ENCODE assay signal across 8 cellular contexts in the genomic region with DNA sequence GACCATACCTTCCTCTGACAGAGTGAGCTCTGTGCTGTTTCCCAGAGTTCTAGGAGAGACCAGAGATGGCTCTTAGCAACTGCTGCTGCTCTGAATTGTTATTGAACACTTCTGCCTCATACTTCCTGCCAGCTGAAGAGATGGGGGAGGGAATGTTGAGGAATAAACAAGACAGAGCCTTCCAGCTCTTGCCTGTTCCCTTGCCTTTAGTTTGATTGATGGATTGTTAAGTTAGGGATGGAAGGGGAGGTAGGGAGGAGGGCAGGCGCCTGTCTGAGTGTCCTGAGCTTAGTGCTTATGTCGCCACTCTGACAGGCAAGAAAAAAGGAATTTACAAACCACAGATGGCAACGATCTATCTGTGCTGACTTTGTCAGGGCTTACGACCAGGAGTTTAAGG. TPM values are rescaled to one million over a fixed set of nuclear protein-coding genes. Genes with fewer than 3 reads are reported as not detected.
DNase-seq lines count a peak whose midpoint lies in the region; ATAC-seq and TF ChIP-seq lines count a peak whose summit lies in the region.

No MANE protein-coding gene starts in this region.

- DNase-seq in MCF 10A (ENCODE audit: unreplicated experiment) (no peak), mammary epithelial cell (no peak), upper lobe of right lung (no peak), tibial artery (no peak), retina (no peak), OCI-M1 (lab: John Stamatoyannopoulos, UW) (no peak)
- no peak for DNase-seq in activated naive CD4-positive, alpha-beta T cell treated with anti-CD3 and anti-CD28 coated beads, Interleukin-2, amount 50 U/mL, for 72 hours (ENCODE audit: low spot score in 2 of 2)

- no peak overlapping the region for H3K4me2 ChIP-seq in mammary epithelial cell (ENCODE audit: insufficient read depth, low read depth, low read length)

- no peak for TF ChIP-seq CTCF in MCF 10A (IDR thresholded peaks at IDR 0.05; ENCODE audit: unreplicated experiment)
- no peak for TF ChIP-seq CTCF in mammary epithelial cell (conservative IDR thresholded peaks at IDR 0.05 in 1 of 2, IDR thresholded peaks at IDR 0.05 in 1 of 2; ENCODE audit: extremely low read depth in 1 of 2, insufficient read depth in 1 of 2, low read depth in 1 of 2, low read length in 2 of 2)
- no peak for TF ChIP-seq CTCF in upper lobe of right lung (IDR thresholded peaks at IDR 0.05)
- TF ChIP-seq CTCF in tibial artery (IDR thresholded peaks at IDR 0.05) = no peak

- H3K27ac ChIP-seq in mammary epithelial cell (ENCODE audit: insufficient read depth, low read depth, low read length) = no peak overlapping the region
- H3K27ac ChIP-seq in layer of hippocampus (ENCODE audit: low read depth, low read length) = peak overlapping the region; percentile 64
- H3K27ac ChIP-seq in upper lobe of right lung = peak overlapping the region; percentile 59
- H3K27ac ChIP-seq in tibial artery = no peak overlapping the region

- WGBS in mammary epithelial cell (ENCODE audit: low coverage, missing lambda C conversion rate) = 69% methylated on average over 4 of the region's 4 CpGs

- in situ Hi-C loops in mammary epithelial cell (cut with MboI; ENCODE audit: low sequenced_read_pairs in 2 of 2) = no loop called here

- intact Hi-C loops in MCF 10A (cut with micrococcal nuclease) (no loop called here), mammary epithelial cell (cut with micrococcal nuclease) (no loop called here), upper lobe of right lung (cut with DNase I) (no loop called here), tibial artery (cut with DNase I; ENCODE audit: low total_unique reads) (no loop called here)

- no peaks in the 10 kb centered on the region for H4K20me1 ChIP-seq in mammary epithelial cell (ENCODE audit: insufficient read depth, low read length)

- no peak overlapping the region for H2AFZ ChIP-seq in mammary epithelial cell (ENCODE audit: low read depth, low read length)

- H3K4me1 ChIP-seq in mammary epithelial cell (ENCODE audit: insufficient read depth, low read length) (peaks cover 6% of the 10 kb centered on the region), upper lobe of right lung (peaks cover 53% of the 10 kb centered on the region), tibial artery (peaks cover 0 to 41% (median 14%) of the 10 kb centered on the region in 4 donors)

- H3K9ac ChIP-seq in mammary epithelial cell (ENCODE audit: insufficient read depth, low read length) = no peak overlapping the region

- H3K4me3 Mint-ChIP-seq in MCF 10A (ENCODE audit: unreplicated experiment) = no peak overlapping the region

- POLR2A ChIA-PET in MCF 10A (lab: Yijun Ruan, JAX) = no interaction called here

- BruUV-seq in MCF 10A (replicated peaks; lab: Mats Ljungman, UMichigan) = no TSS peak
- BruUV-seq in mammary epithelial cell (replicated peaks; lab: Mats Ljungman, UMichigan) = no TSS peak

- peaks cover 12% of the 10 kb centered on the region for H3K4me1 Mint-ChIP-seq in MCF 10A (ENCODE audit: insufficient read depth, unreplicated experiment)

- CTCF ChIA-PET in MCF 10A (lab: Yijun Ruan, JAX) = no interaction called here
- CTCF ChIA-PET in mammary epithelial cell (lab: Charles Lee; ENCODE audit: low non-redundant PET) = no interaction called here

- dilution Hi-C loops in mammary epithelial cell (cut with HindIII; ENCODE audit: low sequenced_read_pairs) = loop anchor here (5.0 kb wide), 2 partner anchors 41 to 71 kb away; a partner anchor contains a TSS

- H3K27me3 ChIP-seq in mammary epithelial cell (ENCODE audit: insufficient read depth, low read length) (no peaks in the 10 kb centered on the region), layer of hippocampus (ENCODE audit: control insufficient read depth, insufficient read depth, low read length) (no peaks in the 10 kb centered on the region), upper lobe of right lung (no peaks in the 10 kb centered on the region), tibial artery (no peaks in the 10 kb centered on the region)

- H3K27me3 Mint-ChIP-seq in MCF 10A (ENCODE audit: insufficient read depth, unreplicated experiment) = no peaks in the 10 kb centered on the region

- peaks cover 86% of the 10 kb centered on the region for H3K79me2 ChIP-seq in mammary epithelial cell (ENCODE audit: insufficient read depth, low read length)

- peak; percentile 34 to 47 for ATAC-seq in activated naive CD4-positive, alpha-beta T cell treated with anti-CD3 and anti-CD28 coated beads, Interleukin-2, amount 50 U/mL, for 72 hours
- peak; percentile 24 for ATAC-seq in upper lobe of right lung

- H3K36me3 ChIP-seq in mammary epithelial cell (ENCODE audit: insufficient read depth, low read length) (peaks cover 21% of the 10 kb centered on the region), upper lobe of right lung (peaks cover 15% of the 10 kb centered on the region), tibial artery (peaks cover 0 to 22% (median 14%) of the 10 kb centered on the region in 3 donors)

- peak overlapping the region; percentile 13 for H3K27ac Mint-ChIP-seq in MCF 10A (ENCODE audit: low read depth, unreplicated experiment)
- H3K27ac Mint-ChIP-seq in activated naive CD4-positive, alpha-beta T cell treated with anti-CD3 and anti-CD28 coated beads, Interleukin-2, amount 50 U/mL, for 72 hours = peak overlapping the region; percentile 24 to 90

- H3K36me3 Mint-ChIP-seq in MCF 10A (ENCODE audit: insufficient read depth, unreplicated experiment) = peaks cover 42% of the 10 kb centered on the region
- peaks cover 15 to 22% of the 10 kb centered on the region in 2 donors for H3K36me3 Mint-ChIP-seq in activated naive CD4-positive, alpha-beta T cell treated with anti-CD3 and anti-CD28 coated beads, Interleukin-2, amount 50 U/mL, for 72 hours

- no peaks in the 10 kb centered on the region for H3K9me3 Mint-ChIP-seq in MCF 10A (ENCODE audit: unreplicated experiment)
- no peaks in the 10 kb centered on the region for H3K9me3 Mint-ChIP-seq in activated naive CD4-positive, alpha-beta T cell treated with anti-CD3 and anti-CD28 coated beads, Interleukin-2, amount 50 U/mL, for 72 hours

- H3K9me3 ChIP-seq in mammary epithelial cell (replicated peaks; ENCODE audit: insufficient read depth, low read length) (no peaks in the 10 kb centered on the region), upper lobe of right lung (no peaks in the 10 kb centered on the region), tibial artery (no peaks in the 10 kb centered on the region)

- H3K4me3 ChIP-seq in mammary epithelial cell (replicated peaks in 1 of 3; ENCODE audit: insufficient read depth in 1 of 3, low read depth in 2 of 3, low read length in 3 of 3) (no peak overlapping the region), upper lobe of right lung (no peak overlapping the region), tibial artery (no peak overlapping the region)

RNA-seq across cellular contexts. Expression of a gene that starts 42.8 kb away (rescaled TPM):
- total RNA-seq in MCF 10A (2022) (45.0 and 49.0 TPM in 2 replicates), mammary epithelial cell (10 to 100 TPM; 24.3 to 38.1 TPM), upper lobe of right lung (45.4 TPM)
- 13.3 TPM for polyA plus RNA-seq in mammary epithelial cell
- polyA minus RNA-seq in mammary epithelial cell = 132 TPM
- total RNA-seq in activated naive CD4-positive, alpha-beta T cell treated with anti-CD3 and anti-CD28 coated beads, Interleukin-2, amount 50 U/mL, for 72 hours = 10 to 100 TPM; 35.4 to 53.0 TPM

Comparison
In these comparisons a context has a peak if more than half of its experiments do, and no peak if none do; other contexts are left out.
1. H3K27ac ChIP-seq: peak in layer of hippocampus (single experiment) and upper lobe of right lung (single experiment); none in mammary epithelial cell (single experiment) and tibial artery (0 of 2).